11 cellular contexts compared by ENCODE assay signal in genomic region chr6:144659735-144660246, GRCh38.
DNase-seq lines count a peak whose midpoint lies in the region; ATAC-seq and TF ChIP-seq lines count a peak whose summit lies in the region.
"Had no signal": no experiment of that assay in that cellular context is flagged by ENCODE, and none has a peak within 500 bp of the region (broad histone marks: within the 10 kb centered on the region; RNA-seq: fewer than 3 reads in every experiment).

No MANE protein-coding gene starts in this region.

- no peak for TF ChIP-seq CTCF in foreskin keratinocyte (conservative IDR thresholded peaks at IDR 0.05)

- no peaks in the 10 kb centered on the region for H3K36me3 ChIP-seq in rectal smooth muscle tissue (ENCODE audit: control insufficient read depth, insufficient read depth, low read length)

- H3K9me3 ChIP-seq in T-helper 17 cell (ENCODE audit: control insufficient read depth, low read length, poor library complexity, severe bottlenecking) = no peaks in the 10 kb centered on the region

- H3K27ac ChIP-seq in rectal smooth muscle tissue (ENCODE audit: low read depth, low read length) (no peak overlapping the region), foreskin keratinocyte (no peak overlapping the region)
- H3K27ac ChIP-seq: KMS-11 had no signal

- H3K27ac Mint-ChIP-seq in T-helper 17 cell (peak overlapping the region; percentile 99), immature natural killer cell (peak overlapping the region; percentile 70 to 92 (median 84))

- DNase-seq in T-helper 17 cell = no peak
- no peak for DNase-seq in immature natural killer cell
- DNase-seq in SHP77 (lab: John Stamatoyannopoulos, UW) = no peak
- no peak for DNase-seq in foreskin keratinocyte
- DNase-seq in NCI-H1694 treated with DMSO at 0.1 percent for 48 hours (lab: John Stamatoyannopoulos, UW) = no peak
- DNase-seq: activated naive CD4-positive, alpha-beta T cell treated with anti-CD3 and anti-CD28 coated beads, Interleukin-2, amount 50 U/mL, for 16 hours; GDM1; mammary epithelial cell had no signal

- H3K4me1 Mint-ChIP-seq in T-helper 17 cell = peaks cover 53% of the 10 kb centered on the region
- H3K4me1 Mint-ChIP-seq in immature natural killer cell = peaks cover 73 to 94% of the 10 kb centered on the region in 2 donors

- no peak overlapping the region for H3K9ac ChIP-seq in rectal smooth muscle tissue (ENCODE audit: low read length)
- H3K9ac ChIP-seq: KMS-11 had no signal

- H3K4me3 Mint-ChIP-seq in T-helper 17 cell = peak overlapping the region; percentile 77
- peak overlapping the region; percentile 47 to 70 (median 51) for H3K4me3 Mint-ChIP-seq in immature natural killer cell

- H3K27me3 ChIP-seq in rectal smooth muscle tissue (ENCODE audit: control insufficient read depth, insufficient read depth, low read length) (no peaks in the 10 kb centered on the region), foreskin keratinocyte (no peaks in the 10 kb centered on the region)

- ATAC-seq in GM19351 (IDR thresholded peaks at IDR 0.05; ENCODE audit: unreplicated experiment) (peak; percentile 12), T-helper 17 cell (no peak), foreskin keratinocyte (no peak)

- H3K9me3 Mint-ChIP-seq in immature natural killer cell = no peaks in the 10 kb centered on the region

- no peaks in the 10 kb centered on the region for H3K27me3 Mint-ChIP-seq in T-helper 17 cell
- peaks cover 0 to 5% (median 0%) of the 10 kb centered on the region in 3 donors for H3K27me3 Mint-ChIP-seq in immature natural killer cell (ENCODE audit: low read depth in 3 of 3)

- no peaks in the 10 kb centered on the region for H3K36me3 Mint-ChIP-seq in T-helper 17 cell (ENCODE audit: low read depth)
- H3K36me3 Mint-ChIP-seq in immature natural killer cell = no peaks in the 10 kb centered on the region

- H3K4me1 ChIP-seq in rectal smooth muscle tissue (ENCODE audit: control insufficient read depth, insufficient read depth, low read length) (no peaks in the 10 kb centered on the region), foreskin keratinocyte (peaks cover 32% of the 10 kb centered on the region)

- peak overlapping the region; percentile 35 for H3K4me3 ChIP-seq in rectal smooth muscle tissue (ENCODE audit: low read length)
